ENCODE assay signal across 8 cellular contexts in the genomic region with DNA sequence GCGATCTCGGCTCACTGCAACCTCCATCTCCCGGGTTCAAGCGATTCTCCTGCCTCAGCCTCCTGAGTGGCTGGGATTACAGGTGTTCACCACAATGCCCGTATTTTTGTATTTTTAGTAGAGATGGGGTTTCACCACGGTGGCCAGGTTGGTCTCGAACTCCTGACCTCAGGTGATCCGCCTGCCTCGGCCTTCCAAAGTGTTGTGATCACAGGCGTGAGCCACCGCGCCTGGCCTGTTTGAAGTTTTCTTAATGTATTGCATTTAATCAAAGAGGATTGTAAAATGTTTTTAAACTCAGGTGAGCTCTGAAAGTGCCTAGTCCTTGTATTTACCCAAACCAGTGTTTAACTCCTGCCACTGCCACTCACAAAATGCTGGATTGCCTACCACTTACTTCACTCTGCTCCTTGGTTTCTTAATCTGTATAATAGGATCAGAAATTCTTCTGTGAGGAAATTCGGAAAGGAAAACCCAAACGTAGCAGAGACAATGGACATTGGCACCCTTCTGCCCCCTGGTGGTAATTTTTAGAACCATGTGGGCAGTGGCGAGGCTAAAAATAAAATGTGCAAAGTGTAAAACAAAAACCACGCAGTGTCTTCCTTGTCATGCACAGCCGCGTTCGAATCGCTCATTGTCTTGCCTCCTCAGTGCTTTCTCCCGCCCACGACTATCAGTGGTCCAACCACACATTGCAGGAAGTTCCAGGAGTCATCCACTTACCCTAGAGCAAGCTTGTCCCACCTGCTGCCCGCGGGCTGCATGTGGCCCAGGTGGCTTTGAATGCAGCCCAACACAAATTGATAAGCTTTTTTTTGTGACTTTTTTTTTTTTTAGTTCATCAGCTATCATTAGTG. TPM values are rescaled to one million over a fixed set of nuclear protein-coding genes. Genes with fewer than 3 reads are reported as not detected.
DNase-seq lines count a peak whose midpoint lies in the region; ATAC-seq and TF ChIP-seq lines count a peak whose summit lies in the region.

No MANE protein-coding gene starts in this region.

- peak; percentile 86 for TF ChIP-seq CTCF in epithelial cell of proximal tubule (conservative IDR thresholded peaks at IDR 0.05; ENCODE audit: low read depth, low read length)

- H3K4me1 ChIP-seq in CD8-positive, alpha-beta memory T cell (ENCODE audit: insufficient read depth, low read length) = peaks cover 11% of the 10 kb centered on the region

- no peaks in the 10 kb centered on the region for H3K27me3 ChIP-seq in CD8-positive, alpha-beta memory T cell (ENCODE audit: insufficient read depth, low read length, poor library complexity, severe bottlenecking)

- H3K36me3 Mint-ChIP-seq in CD8-positive, alpha-beta memory T cell = no peaks in the 10 kb centered on the region
- H3K36me3 Mint-ChIP-seq in natural killer cell treated with Interleukin-12 subunit alpha and Interleukin-12 subunit beta and Interleukin-15 and Interleukin-18, amount 100 ng/mL, for 72 hours = no peaks in the 10 kb centered on the region

- CTCF ChIA-PET in CD8-positive, alpha-beta memory T cell (lab: Charles Lee) = interaction anchor here (0.7 to 5.6 kb wide), 20 partner anchors 9 to 156 kb away, joined by 3 to 160 read pairs (median 6); a partner anchor contains a TSS

- H3K27me3 Mint-ChIP-seq in CD8-positive, alpha-beta memory T cell = no peaks in the 10 kb centered on the region
- H3K27me3 Mint-ChIP-seq in natural killer cell treated with Interleukin-12 subunit alpha and Interleukin-12 subunit beta and Interleukin-15 and Interleukin-18, amount 100 ng/mL, for 72 hours = no peaks in the 10 kb centered on the region

- DNase-seq in CD8-positive, alpha-beta memory T cell = peak; percentile 47 to 70 (median 57)
- DNase-seq in NCI-H82 treated with DMSO at 0.1 percent for 48 hours (lab: John Stamatoyannopoulos, UW; ENCODE audit: unreplicated experiment) (peak; percentile 97), epithelial cell of proximal tubule (ENCODE audit: low read depth) (no peak)
- peak; percentile 29 to 41 (median 35) for DNase-seq in activated CD8-positive, alpha-beta memory T cell treated with anti-CD3 and anti-CD28 coated beads for 48 hours (ENCODE audit: low read depth in 2 of 3, low spot score in 2 of 3)
- peak; percentile 77 for DNase-seq in natural killer cell treated with Interleukin-12 subunit alpha and Interleukin-12 subunit beta and Interleukin-15 and Interleukin-18, amount 100 ng/mL, for 72 hours (ENCODE audit: low spot score)
- peak; percentile 41 to 82 (median 50) for DNase-seq in stimulated activated naive CD4-positive, alpha-beta T cell (lab: John Stamatoyannopoulos, UW)

- no peaks in the 10 kb centered on the region for H3K36me3 ChIP-seq in CD8-positive, alpha-beta memory T cell (ENCODE audit: insufficient read depth, low read length)

- peak overlapping the region; percentile 52 for H3K4me3 ChIP-seq in CD8-positive, alpha-beta memory T cell (ENCODE audit: low read length)
- H3K4me3 ChIP-seq in epithelial cell of proximal tubule (ENCODE audit: low read depth, low read length) = no peak overlapping the region

- no peaks in the 10 kb centered on the region for H3K9me3 Mint-ChIP-seq in CD8-positive, alpha-beta memory T cell
- H3K9me3 Mint-ChIP-seq in natural killer cell treated with Interleukin-12 subunit alpha and Interleukin-12 subunit beta and Interleukin-15 and Interleukin-18, amount 100 ng/mL, for 72 hours = no peaks in the 10 kb centered on the region

- peak; percentile 93 for ATAC-seq in GM19395 (IDR thresholded peaks at IDR 0.05; ENCODE audit: unreplicated experiment)
- peak; percentile 87 for ATAC-seq in HG03565 (IDR thresholded peaks at IDR 0.05; ENCODE audit: unreplicated experiment)
- ATAC-seq in natural killer cell treated with Interleukin-12 subunit alpha and Interleukin-12 subunit beta and Interleukin-15 and Interleukin-18, amount 100 ng/mL, for 72 hours = peak; percentile 84 to 89

- peaks cover 10 to 15% (median 12%) of the 10 kb centered on the region in 3 donors for H3K4me1 Mint-ChIP-seq in CD8-positive, alpha-beta memory T cell
- H3K4me1 Mint-ChIP-seq in natural killer cell treated with Interleukin-12 subunit alpha and Interleukin-12 subunit beta and Interleukin-15 and Interleukin-18, amount 100 ng/mL, for 72 hours (ENCODE audit: low read depth in 2 of 2) = peaks cover 28 to 31% of the 10 kb centered on the region in 2 donors

- H3K4me3 Mint-ChIP-seq in CD8-positive, alpha-beta memory T cell = peak overlapping the region; percentile 8 to 76 (median 66)
- peak overlapping the region; percentile 62 for H3K4me3 Mint-ChIP-seq in natural killer cell treated with Interleukin-12 subunit alpha and Interleukin-12 subunit beta and Interleukin-15 and Interleukin-18, amount 100 ng/mL, for 72 hours

- H3K9me3 ChIP-seq in CD8-positive, alpha-beta memory T cell (ENCODE audit: low read length) = no peaks in the 10 kb centered on the region

- H3K27ac Mint-ChIP-seq in CD8-positive, alpha-beta memory T cell = peak overlapping the region; percentile 5 to 83 (median 50)
- H3K27ac Mint-ChIP-seq in natural killer cell treated with Interleukin-12 subunit alpha and Interleukin-12 subunit beta and Interleukin-15 and Interleukin-18, amount 100 ng/mL, for 72 hours = peak overlapping the region; percentile 55 to 85

- POLR2A ChIA-PET in CD8-positive, alpha-beta memory T cell (lab: Charles Lee) = interaction anchor here (1.4 to 2.4 kb wide), 2 partner anchors 45 to 75 kb away, joined by 6 to 8 read pairs; a partner anchor contains a TSS

- no peak overlapping the region for H3K27ac ChIP-seq in CD8-positive, alpha-beta memory T cell (ENCODE audit: low read depth, low read length)

RNA-seq across cellular contexts. Expression of a gene that starts 27.3 kb away (rescaled TPM):
- 1 to 10 TPM; 7.3 to 7.4 TPM for total RNA-seq in CD8-positive, alpha-beta memory T cell
- polyA plus RNA-seq in CD8-positive, alpha-beta memory T cell = 7.4 TPM
- 1.2 and 1.7 TPM in 2 replicates for total RNA-seq in epithelial cell of proximal tubule
- 1 to 10 TPM; 2.3 to 4.2 TPM for total RNA-seq in natural killer cell treated with Interleukin-12 subunit alpha and Interleukin-12 subunit beta and Interleukin-15 and Interleukin-18, amount 100 ng/mL, for 72 hours

RNA-seq across cellular contexts. Expression of a gene that starts 27.4 kb away (rescaled TPM):
- 10 to 100 TPM; 49.0 to 50.5 TPM for total RNA-seq in CD8-positive, alpha-beta memory T cell
- polyA plus RNA-seq in CD8-positive, alpha-beta memory T cell = 38.7 TPM
- 24.8 and 29.2 TPM in 2 replicates for total RNA-seq in epithelial cell of proximal tubule
- total RNA-seq in natural killer cell treated with Interleukin-12 subunit alpha and Interleukin-12 subunit beta and Interleukin-15 and Interleukin-18, amount 100 ng/mL, for 72 hours = 10 to 100 TPM; 28.1 to 33.6 TPM

RNA-seq across cellular contexts. Expression of a gene that starts 45.3 kb away (rescaled TPM):
- 10 to 100 TPM; 15.6 to 17.0 TPM for total RNA-seq in CD8-positive, alpha-beta memory T cell
- 3.5 TPM for polyA plus RNA-seq in CD8-positive, alpha-beta memory T cell
- 0.35 and 2.5 TPM in 2 replicates for total RNA-seq in epithelial cell of proximal tubule
- 10 to 100 TPM; 40.3 to 55.7 TPM for total RNA-seq in natural killer cell treated with Interleukin-12 subunit alpha and Interleukin-12 subunit beta and Interleukin-15 and Interleukin-18, amount 100 ng/mL, for 72 hours

RNA-seq across cellular contexts. Expression of a gene that starts 54.9 kb away (rescaled TPM):
- total RNA-seq in CD8-positive, alpha-beta memory T cell = 10 to 100 TPM; 81.2 to 85.4 TPM
- polyA plus RNA-seq in CD8-positive, alpha-beta memory T cell = 38.0 TPM
- 36.5 and 52.1 TPM in 2 replicates for total RNA-seq in epithelial cell of proximal tubule
- total RNA-seq in natural killer cell treated with Interleukin-12 subunit alpha and Interleukin-12 subunit beta and Interleukin-15 and Interleukin-18, amount 100 ng/mL, for 72 hours = 10 to 100 TPM; 70.1 to 83.3 TPM
